In genomic region chr16:70750893-70751467, GRCh38 we compare ENCODE assay signal across 11 cellular contexts. TPM values are rescaled to one million over a fixed set of nuclear protein-coding genes. Genes with fewer than 3 reads are reported as not detected.
A peak's percentile ranks its signal among the peaks of the same experiment; 100 is the strongest.
DNase-seq lines count a peak whose midpoint lies in the region; ATAC-seq and TF ChIP-seq lines count a peak whose summit lies in the region.
"Had no signal": no experiment of that assay in that cellular context is flagged by ENCODE, and none has a peak within 500 bp of the region (broad histone marks: within the 10 kb centered on the region; RNA-seq: fewer than 3 reads in every experiment).

No MANE protein-coding gene starts in this region.

- 81% methylated on average over 11 of the region's 13 CpGs for WGBS in mammary epithelial cell (ENCODE audit: low coverage, missing lambda C conversion rate)

- no peaks in the 10 kb centered on the region for H3K27me3 Mint-ChIP-seq in MCF 10A (ENCODE audit: insufficient read depth, unreplicated experiment)
- no peaks in the 10 kb centered on the region for H3K27me3 Mint-ChIP-seq in naive thymus-derived CD4-positive, alpha-beta T cell
- H3K27me3 Mint-ChIP-seq in activated CD8-positive, alpha-beta memory T cell treated with anti-CD3 and anti-CD28 coated beads, Interleukin-2, amount 10 ng/mL, durations not matched to agents 7 days and 5 days = no peaks in the 10 kb centered on the region

- H2AFZ ChIP-seq in mammary epithelial cell (ENCODE audit: low read depth, low read length) = no peak overlapping the region

- no peak for ATAC-seq in naive thymus-derived CD4-positive, alpha-beta T cell
- no peak for ATAC-seq in activated CD8-positive, alpha-beta memory T cell treated with anti-CD3 and anti-CD28 coated beads, Interleukin-2, amount 10 ng/mL, durations not matched to agents 7 days and 5 days
- ATAC-seq: HCT116 had no signal

- H3K9me3 ChIP-seq in mammary epithelial cell (replicated peaks; ENCODE audit: insufficient read depth, low read length) = no peaks in the 10 kb centered on the region
- H3K9me3 ChIP-seq in naive thymus-derived CD4-positive, alpha-beta T cell (ENCODE audit: control insufficient read depth in 2 of 3, low read length in 3 of 3) = no peaks in the 10 kb centered on the region

- intact Hi-C loops in MCF 10A (cut with micrococcal nuclease) = no loop called here
- intact Hi-C loops in mammary epithelial cell (cut with micrococcal nuclease) = no loop called here
- intact Hi-C loops in naive thymus-derived CD4-positive, alpha-beta T cell (cut with micrococcal nuclease) = loop anchor here in 1 of 2 donors (1.0 kb wide), 1 partner anchor 19 kb away; no protein-coding TSS in a partner anchor

- CTCF ChIA-PET in MCF 10A (lab: Yijun Ruan, JAX) (interaction anchor here (0.6 to 3.4 kb wide), 5 partner anchors 9 to 484 kb away, joined by 3 to 23 read pairs (median 4); no protein-coding TSS in a partner anchor), mammary epithelial cell (lab: Charles Lee; ENCODE audit: low non-redundant PET) (no interaction called here)
- CTCF ChIA-PET in naive thymus-derived CD4-positive, alpha-beta T cell (lab: Charles Lee) = interaction anchor here (1.3 to 2.7 kb wide), 3 partner anchors 9 to 23 kb away, joined by 3 to 15 read pairs (median 3); no protein-coding TSS in a partner anchor
- CTCF ChIA-PET in activated CD8-positive, alpha-beta memory T cell treated with anti-CD3 and anti-CD28 coated beads, Interleukin-2, amount 10 ng/mL, durations not matched to agents 7 days and 5 days (lab: Charles Lee) = interaction anchor here (1.0 to 1.1 kb wide), 2 partner anchors 20 to 83 kb away, joined by 3 to 4 read pairs; no protein-coding TSS in a partner anchor

- H4K20me1 ChIP-seq in mammary epithelial cell (ENCODE audit: insufficient read depth, low read length) = no peaks in the 10 kb centered on the region

- no peak overlapping the region for H3K9ac ChIP-seq in mammary epithelial cell (ENCODE audit: insufficient read depth, low read length)

- BruUV-seq in MCF 10A (replicated peaks; lab: Mats Ljungman, UMichigan) (no TSS peak), mammary epithelial cell (replicated peaks; lab: Mats Ljungman, UMichigan) (no TSS peak)

- DNase-seq in MCF 10A (ENCODE audit: unreplicated experiment) (peak; percentile 78), mammary epithelial cell (no peak), epithelial cell of proximal tubule (ENCODE audit: low read depth) (peak; percentile 88), NCI-H1417 treated with DMSO at 0.1 percent for 48 hours (lab: John Stamatoyannopoulos, UW) (no peak)
- DNase-seq in naive thymus-derived CD4-positive, alpha-beta T cell = no peak
- no peak for DNase-seq in effector CD8-positive, alpha-beta T cell (lab: John Stamatoyannopoulos, UW)
- no peak for DNase-seq in stimulated activated naive CD4-positive, alpha-beta T cell (lab: John Stamatoyannopoulos, UW)
- DNase-seq in activated CD8-positive, alpha-beta memory T cell treated with anti-CD3 and anti-CD28 coated beads, Interleukin-2, amount 10 ng/mL, durations not matched to agents 7 days and 5 days = no peak
- DNase-seq: NK-92 treated with Interleukin-12 subunit alpha and Interleukin-12 subunit beta, amount 100 ng/mL, for 24 hours; stimulated activated CD4-positive, alpha-beta T cell treated with anti-CD3 and anti-CD28 coated beads, Interleukin-4, amount 100 ng/mL, for 24 hours had no signal

- H3K4me3 ChIP-seq in mammary epithelial cell (replicated peaks in 1 of 3; ENCODE audit: insufficient read depth in 1 of 3, low read depth in 2 of 3, low read length in 3 of 3) (no peak overlapping the region), epithelial cell of proximal tubule (ENCODE audit: low read depth, low read length) (no peak overlapping the region)
- H3K4me3 ChIP-seq in naive thymus-derived CD4-positive, alpha-beta T cell (ENCODE audit: low read length) = no peak overlapping the region

- no peaks in the 10 kb centered on the region for H3K36me3 ChIP-seq in mammary epithelial cell (ENCODE audit: insufficient read depth, low read length)
- peaks cover 0 to 54% (median 0%) of the 10 kb centered on the region in 3 experiments for H3K36me3 ChIP-seq in naive thymus-derived CD4-positive, alpha-beta T cell (ENCODE audit: control insufficient read depth in 2 of 3, insufficient read depth in 3 of 3, low read length in 3 of 3)

- peak overlapping the region; percentile 51 for H3K27ac Mint-ChIP-seq in MCF 10A (ENCODE audit: low read depth, unreplicated experiment)
- peak overlapping the region in 5 of 9 donors; percentile 25 to 89 (median 62) for H3K27ac Mint-ChIP-seq in naive thymus-derived CD4-positive, alpha-beta T cell
- no peak overlapping the region for H3K27ac Mint-ChIP-seq in activated CD8-positive, alpha-beta memory T cell treated with anti-CD3 and anti-CD28 coated beads, Interleukin-2, amount 10 ng/mL, durations not matched to agents 7 days and 5 days

- H3K79me2 ChIP-seq in mammary epithelial cell (ENCODE audit: insufficient read depth, low read length) = no peaks in the 10 kb centered on the region

- H3K27me3 ChIP-seq in mammary epithelial cell (ENCODE audit: insufficient read depth, low read length) = no peaks in the 10 kb centered on the region
- no peaks in the 10 kb centered on the region for H3K27me3 ChIP-seq in naive thymus-derived CD4-positive, alpha-beta T cell (ENCODE audit: control insufficient read depth in 2 of 2, insufficient read depth in 2 of 2, low read length in 2 of 2)

- no peak overlapping the region for H3K4me2 ChIP-seq in mammary epithelial cell (ENCODE audit: insufficient read depth, low read depth, low read length)

- no peak overlapping the region for H3K4me3 Mint-ChIP-seq in MCF 10A (ENCODE audit: unreplicated experiment)
- peak overlapping the region in 1 of 10 donors; percentile 55 for H3K4me3 Mint-ChIP-seq in naive thymus-derived CD4-positive, alpha-beta T cell
- H3K4me3 Mint-ChIP-seq in activated CD8-positive, alpha-beta memory T cell treated with anti-CD3 and anti-CD28 coated beads, Interleukin-2, amount 10 ng/mL, durations not matched to agents 7 days and 5 days = no peak overlapping the region

- dilution Hi-C loops in mammary epithelial cell (cut with HindIII; ENCODE audit: low sequenced_read_pairs) = no loop called here

- no peak for TF ChIP-seq CTCF in MCF 10A (IDR thresholded peaks at IDR 0.05; ENCODE audit: unreplicated experiment)
- no peak for TF ChIP-seq CTCF in mammary epithelial cell (conservative IDR thresholded peaks at IDR 0.05 in 1 of 2, IDR thresholded peaks at IDR 0.05 in 1 of 2; ENCODE audit: extremely low read depth in 1 of 2, insufficient read depth in 1 of 2, low read depth in 1 of 2, low read length in 2 of 2)
- TF ChIP-seq CTCF in epithelial cell of proximal tubule (conservative IDR thresholded peaks at IDR 0.05; ENCODE audit: low read depth, low read length) = no peak

- peaks cover 30% of the 10 kb centered on the region for H3K4me1 Mint-ChIP-seq in MCF 10A (ENCODE audit: insufficient read depth, unreplicated experiment)
- H3K4me1 Mint-ChIP-seq in naive thymus-derived CD4-positive, alpha-beta T cell = peaks cover 9 to 44% (median 20%) of the 10 kb centered on the region in 7 donors
- peaks cover 25% of the 10 kb centered on the region for H3K4me1 Mint-ChIP-seq in activated CD8-positive, alpha-beta memory T cell treated with anti-CD3 and anti-CD28 coated beads, Interleukin-2, amount 10 ng/mL, durations not matched to agents 7 days and 5 days

- in situ Hi-C loops in mammary epithelial cell (cut with MboI; ENCODE audit: low sequenced_read_pairs in 2 of 2) = loop anchor here in 1 of 2 donors (25.0 kb wide), 1 partner anchor 214 kb away; no protein-coding TSS in a partner anchor

- no peaks in the 10 kb centered on the region for H3K36me3 Mint-ChIP-seq in MCF 10A (ENCODE audit: insufficient read depth, unreplicated experiment)
- H3K36me3 Mint-ChIP-seq in naive thymus-derived CD4-positive, alpha-beta T cell = peaks cover 0 to 39% (median 4%) of the 10 kb centered on the region in 5 donors
- no peaks in the 10 kb centered on the region for H3K36me3 Mint-ChIP-seq in activated CD8-positive, alpha-beta memory T cell treated with anti-CD3 and anti-CD28 coated beads, Interleukin-2, amount 10 ng/mL, durations not matched to agents 7 days and 5 days

- H3K4me1 ChIP-seq in mammary epithelial cell (ENCODE audit: insufficient read depth, low read length) = peaks cover 26% of the 10 kb centered on the region
- H3K4me1 ChIP-seq in naive thymus-derived CD4-positive, alpha-beta T cell (ENCODE audit: control insufficient read depth in 2 of 2, insufficient read depth in 2 of 2, low read length in 2 of 2) = peaks cover 0 to 6% of the 10 kb centered on the region in 2 donors

- H3K27ac ChIP-seq in mammary epithelial cell (ENCODE audit: insufficient read depth, low read depth, low read length) = no peak overlapping the region
- H3K27ac ChIP-seq in naive thymus-derived CD4-positive, alpha-beta T cell (ENCODE audit: low read depth, low read length) = no peak overlapping the region

- H3K9me3 Mint-ChIP-seq in MCF 10A (ENCODE audit: unreplicated experiment) = no peaks in the 10 kb centered on the region
- no peaks in the 10 kb centered on the region for H3K9me3 Mint-ChIP-seq in naive thymus-derived CD4-positive, alpha-beta T cell
- no peaks in the 10 kb centered on the region for H3K9me3 Mint-ChIP-seq in activated CD8-positive, alpha-beta memory T cell treated with anti-CD3 and anti-CD28 coated beads, Interleukin-2, amount 10 ng/mL, durations not matched to agents 7 days and 5 days (ENCODE audit: low read depth)

- POLR2A ChIA-PET in MCF 10A (lab: Yijun Ruan, JAX) = no interaction called here
- POLR2A ChIA-PET in naive thymus-derived CD4-positive, alpha-beta T cell (lab: Charles Lee) = interaction anchor here (0.6 to 5.9 kb wide), 4 partner anchors 13 to 57 kb away, joined by 3 to 59 read pairs (median 6); no protein-coding TSS in a partner anchor

RNA-seq across cellular contexts. Expression of gene VAC14, which starts 50.0 kb away (rescaled TPM):
- total RNA-seq in MCF 10A (2022) = 25.5 and 47.9 TPM in 2 replicates
- 10 to 100 TPM; 29.5 to 39.5 TPM for total RNA-seq in mammary epithelial cell
- 42.2 TPM for polyA plus RNA-seq in mammary epithelial cell
- 84.3 TPM for polyA minus RNA-seq in mammary epithelial cell
- 32.5 and 50.0 TPM in 2 replicates for total RNA-seq in epithelial cell of proximal tubule
- 10 to 100 TPM; 36.7 to 47.1 (median 45.9) TPM for total RNA-seq in naive thymus-derived CD4-positive, alpha-beta T cell
- polyA plus RNA-seq in naive thymus-derived CD4-positive, alpha-beta T cell = 10 to 100 TPM; 29.2 to 61.2 TPM
- 10 to 100 TPM; 36.2 to 38.6 TPM for total RNA-seq in activated CD8-positive, alpha-beta memory T cell treated with anti-CD3 and anti-CD28 coated beads, Interleukin-2, amount 10 ng/mL, durations not matched to agents 7 days and 5 days

Comparison
In these comparisons a context has a peak if more than half of its experiments do, and no peak if none do; other contexts are left out.
1. DNase-seq: peak in MCF 10A (single experiment) and epithelial cell of proximal tubule (single experiment); none in mammary epithelial cell (single experiment), naive thymus-derived CD4-positive, alpha-beta T cell (0 of 9), effector CD8-positive, alpha-beta T cell (single experiment), stimulated activated naive CD4-positive, alpha-beta T cell (0 of 6), NCI-H1417 treated with DMSO at 0.1 percent for 48 hours (single experiment) and activated CD8-positive, alpha-beta memory T cell treated with anti-CD3 and anti-CD28 coated beads, Interleukin-2, amount 10 ng/mL, durations not matched to agents 7 days and 5 days (single experiment).